In genomic region chr16:48932216-48932855, GRCh38 we compare ENCODE assay signal across 25 cellular contexts.
"Had no signal": no experiment of that assay in that cellular context is flagged by ENCODE, and none has a peak within 500 bp of the region (broad histone marks: within the 10 kb centered on the region; RNA-seq: fewer than 3 reads in every experiment).

No MANE protein-coding gene starts in this region.

- H3K27me3 Mint-ChIP-seq: activated CD4-positive, alpha-beta T cell treated with anti-CD3 and anti-CD28 coated beads for 36 hours; activated CD8-positive, alpha-beta T cell treated with anti-CD3 and anti-CD28 coated beads for 36 hours; activated naive CD8-positive, alpha-beta T cell treated with anti-CD3 and anti-CD28 coated beads, Interleukin-2, amount 10 ng/mL, durations not matched to agents 7 days and 5 days had no signal

- H3K27ac ChIP-seq: adrenal gland, breast epithelium, Peyer's patch, RWPE1 had no signal

- H3K27me3 ChIP-seq: adrenal gland, breast epithelium, Peyer's patch had no signal

- H3K4me1 Mint-ChIP-seq: activated CD4-positive, alpha-beta T cell treated with anti-CD3 and anti-CD28 coated beads for 36 hours; activated naive CD8-positive, alpha-beta T cell treated with anti-CD3 and anti-CD28 coated beads, Interleukin-2, amount 10 ng/mL, durations not matched to agents 7 days and 5 days had no signal

- H3K36me3 ChIP-seq: adrenal gland, breast epithelium, Peyer's patch had no signal

- H3K4me3 ChIP-seq: adrenal gland, breast epithelium, Peyer's patch had no signal

- DNase-seq: activated CD4-positive, alpha-beta T cell treated with anti-CD3 and anti-CD28 coated beads for 36 hours; activated CD4-positive, alpha-beta T cell treated with anti-CD3 and anti-CD28 coated beads, Interleukin-2, amount 50 U/mL, for 1 hour; activated CD4-positive, CD25-positive, alpha-beta regulatory T cell; activated CD8-positive, alpha-beta memory T cell treated with anti-CD3 and anti-CD28 coated beads, Interleukin-2, amount 50 U/mL, for 4 hours; activated CD8-positive, alpha-beta T cell treated with anti-CD3 and anti-CD28 coated beads for 36 hours; activated naive CD4-positive, alpha-beta T cell treated with anti-CD3 and anti-CD28 coated beads, Interleukin-2, amount 50 U/mL, for 16 hours; activated naive CD8-positive, alpha-beta T cell treated with anti-CD3 and anti-CD28 coated beads, Interleukin-2, amount 10 ng/mL, durations not matched to agents 7 days and 5 days; activated T-cell treated with anti-CD3 and anti-CD28 coated beads, Interleukin-2, amount 50 U/mL, for 1 hour; adrenal gland; anterior cingulate cortex; Kasumi-1; KBM-7; NCI-H1105 treated with DMSO at 0.1 percent for 48 hours; NCI-H1436 treated with DMSO at 0.1 percent for 48 hours; NCI-H187; NCI-H2081; NCI-H446; NCI-H524; Peyer's patch; SHP77; T-helper 9 cell had no signal

- H3K4me3 Mint-ChIP-seq: activated CD4-positive, alpha-beta T cell treated with anti-CD3 and anti-CD28 coated beads for 36 hours; activated CD8-positive, alpha-beta T cell treated with anti-CD3 and anti-CD28 coated beads for 36 hours; activated naive CD8-positive, alpha-beta T cell treated with anti-CD3 and anti-CD28 coated beads, Interleukin-2, amount 10 ng/mL, durations not matched to agents 7 days and 5 days; T-helper 1 cell treated with Interleukin-12 subunit alpha and Interleukin-12 subunit beta and Interleukin-4 antibody, amounts not matched to agents 30 μg/mL and 1 μg/mL, for 36 hours had no signal

- ATAC-seq: activated CD4-positive, alpha-beta T cell treated with anti-CD3 and anti-CD28 coated beads for 36 hours; activated CD8-positive, alpha-beta T cell treated with anti-CD3 and anti-CD28 coated beads for 36 hours had no signal

- H3K36me3 Mint-ChIP-seq: activated naive CD8-positive, alpha-beta T cell treated with anti-CD3 and anti-CD28 coated beads, Interleukin-2, amount 10 ng/mL, durations not matched to agents 7 days and 5 days had no signal

- H3K9me3 ChIP-seq: adrenal gland, breast epithelium had no signal

- H3K4me1 ChIP-seq: adrenal gland, breast epithelium, Peyer's patch had no signal

- FAIRE-seq: TTC549 had no signal

- H3K27ac Mint-ChIP-seq: activated CD4-positive, alpha-beta T cell treated with anti-CD3 and anti-CD28 coated beads for 36 hours; activated CD8-positive, alpha-beta T cell treated with anti-CD3 and anti-CD28 coated beads for 36 hours; activated naive CD8-positive, alpha-beta T cell treated with anti-CD3 and anti-CD28 coated beads, Interleukin-2, amount 10 ng/mL, durations not matched to agents 7 days and 5 days; T-helper 1 cell treated with Interleukin-12 subunit alpha and Interleukin-12 subunit beta and Interleukin-4 antibody, amounts not matched to agents 30 μg/mL and 1 μg/mL, for 36 hours had no signal
